19 cellular contexts compared by ENCODE assay signal in genomic region chr5:68037541-68037940, GRCh38.
DNase-seq lines count a peak whose midpoint lies in the region; ATAC-seq lines count a peak whose summit lies in the region.
"Had no signal": no experiment of that assay in that cellular context is flagged by ENCODE, and none has a peak within 500 bp of the region (broad histone marks: within the 10 kb centered on the region; RNA-seq: fewer than 3 reads in every experiment).

No MANE protein-coding gene starts in this region.

- H3K27ac Mint-ChIP-seq in stimulated activated memory B cell treated with anti-CD40 and anti-IgM and Interleukin-4, amounts not matched to agents 10 μg/mL and 1 μg/mL and 100 μg/mL, for 72 hours = peak overlapping the region; percentile 25
- H3K27ac Mint-ChIP-seq: B cell; CD8-positive, alpha-beta T cell had no signal

- no peaks in the 10 kb centered on the region for H3K36me3 ChIP-seq in SK-N-MC (ENCODE audit: insufficient read depth, low read length)
- H3K36me3 ChIP-seq: MG63, SJSA1 had no signal

- no peaks in the 10 kb centered on the region for H3K9me3 Mint-ChIP-seq in stimulated activated memory B cell treated with anti-CD40 and anti-IgM and Interleukin-4, amounts not matched to agents 10 μg/mL and 1 μg/mL and 100 μg/mL, for 72 hours
- H3K9me3 Mint-ChIP-seq: CD8-positive, alpha-beta T cell had no signal

- peaks cover 20% of the 10 kb centered on the region for H3K4me1 Mint-ChIP-seq in stimulated activated memory B cell treated with anti-CD40 and anti-IgM and Interleukin-4, amounts not matched to agents 10 μg/mL and 1 μg/mL and 100 μg/mL, for 72 hours

- H3K4me3 Mint-ChIP-seq in stimulated activated memory B cell treated with anti-CD40 and anti-IgM and Interleukin-4, amounts not matched to agents 10 μg/mL and 1 μg/mL and 100 μg/mL, for 72 hours = no peak overlapping the region
- H3K4me3 Mint-ChIP-seq: B cell; CD8-positive, alpha-beta T cell had no signal

- no peaks in the 10 kb centered on the region for H3K9me3 ChIP-seq in SK-N-MC (ENCODE audit: low read depth, low read length)
- H3K9me3 ChIP-seq: MG63, SJSA1 had no signal

- no peaks in the 10 kb centered on the region for H3K36me3 Mint-ChIP-seq in stimulated activated memory B cell treated with anti-CD40 and anti-IgM and Interleukin-4, amounts not matched to agents 10 μg/mL and 1 μg/mL and 100 μg/mL, for 72 hours
- H3K36me3 Mint-ChIP-seq: CD8-positive, alpha-beta T cell had no signal

- ATAC-seq in stimulated activated memory B cell treated with anti-CD40 and anti-IgM and Interleukin-4, amounts not matched to agents 10 μg/mL and 1 μg/mL and 100 μg/mL, for 72 hours = no peak
- ATAC-seq: CD8-positive, alpha-beta T cell; GM12878 had no signal

- DNase-seq in EH (ENCODE audit: low read depth) (peak; percentile 17), SK-N-MC (ENCODE audit: low read depth, low spot score) (no peak), fibroblast of peridontal ligament (ENCODE audit: extremely low read depth) (peak; percentile 23), SKM-1 (lab: John Stamatoyannopoulos, UW; ENCODE audit: unreplicated experiment) (no peak), substantia nigra (lab: John Stamatoyannopoulos, UW) (no peak)
- no peak for DNase-seq in stimulated activated CD4-positive, alpha-beta T cell treated with anti-CD3 and anti-CD28 coated beads, Interleukin-12 subunit alpha, Interleukin-12 subunit beta, amount 100 ng/mL, for 4 hours
- DNase-seq: CD8-positive, alpha-beta T cell; DMS79 treated with DMSO at 0.1 percent for 48 hours; Karpas-422; MG63; NCI-H1105 treated with DMSO at 0.1 percent for 48 hours; NCI-H1694 treated with DMSO at 0.1 percent for 48 hours; NCI-H446 treated with DMSO at 0.1 percent for 48 hours; OCI-M1 had no signal

- no peak overlapping the region for H3K9ac ChIP-seq in SK-N-MC (ENCODE audit: insufficient read length)

- peak overlapping the region; percentile 16; the same call in 1 of the 2 replicates for H3K4me3 ChIP-seq in SK-N-MC
- H3K4me3 ChIP-seq: GM12878, MG63, SJSA1 had no signal

- H3K27me3 Mint-ChIP-seq in stimulated activated memory B cell treated with anti-CD40 and anti-IgM and Interleukin-4, amounts not matched to agents 10 μg/mL and 1 μg/mL and 100 μg/mL, for 72 hours = no peaks in the 10 kb centered on the region

- H3K27ac ChIP-seq in SK-N-MC = peak overlapping the region; percentile 61
- no peak overlapping the region for H3K27ac ChIP-seq in substantia nigra (ENCODE audit: low read depth, low read length, poor library complexity, severe bottlenecking)
- H3K27ac ChIP-seq: RWPE1, SJSA1 had no signal

Comparison
In these comparisons a context has a peak if more than half of its experiments do, and no peak if none do; other contexts are left out.
1. DNase-seq: peak in EH (single experiment) and fibroblast of peridontal ligament (single experiment); none in SK-N-MC (single experiment), stimulated activated CD4-positive, alpha-beta T cell treated with anti-CD3 and anti-CD28 coated beads, Interleukin-12 subunit alpha, Interleukin-12 subunit beta, amount 100 ng/mL, for 4 hours (single experiment), SKM-1 (single experiment) and substantia nigra (0 of 49).